Comparison of ENCODE assay signal across 20 cellular contexts in the genomic region with DNA sequence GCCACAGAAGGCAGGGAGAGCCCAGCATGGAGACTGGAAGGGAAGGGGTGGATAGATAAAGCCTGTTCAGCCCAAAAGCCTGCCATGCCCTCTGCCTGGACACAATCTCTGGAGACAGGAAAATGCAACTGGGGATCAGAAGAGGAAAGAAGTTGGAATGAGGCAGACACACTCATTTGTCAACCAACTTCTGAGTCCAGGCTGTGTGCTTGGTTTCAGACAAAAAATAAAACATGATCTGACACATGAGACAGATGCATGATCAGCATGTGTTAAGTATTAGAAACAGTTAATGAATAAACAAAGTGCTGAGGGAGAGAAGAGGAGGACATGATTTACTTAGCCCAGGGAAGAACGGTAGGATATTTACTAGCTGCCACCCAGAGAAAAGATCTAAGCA. TPM values are rescaled to one million over a fixed set of nuclear protein-coding genes. Genes with fewer than 3 reads are reported as not detected.
A peak's percentile ranks its signal among the peaks of the same experiment; 100 is the strongest.
DNase-seq lines count a peak whose midpoint lies in the region; ATAC-seq, FAIRE-seq and TF ChIP-seq lines count a peak whose summit lies in the region.
"Had no signal": no experiment of that assay in that cellular context is flagged by ENCODE, and none has a peak within 500 bp of the region (broad histone marks: within the 10 kb centered on the region; RNA-seq: fewer than 3 reads in every experiment).

No MANE protein-coding gene starts in this region.

- FAIRE-seq in H1 (lab: Jason Lieb, UNC) = no peak
- FAIRE-seq: frontal cortex, H54, islet of Langerhans had no signal

- no peak overlapping the region for H2BK5ac ChIP-seq in H1 (ENCODE audit: low read depth, low read length)

- peaks cover 9 to 27% (median 24%) of the 10 kb centered on the region in 4 experiments; a peak in 6 of 8 replicates for H3K36me3 ChIP-seq in H1 (ENCODE audit: control insufficient read depth in 2 of 4, insufficient read depth in 4 of 4, low read length in 3 of 4)
- H3K36me3 ChIP-seq in suprapubic skin = peaks cover 18% of the 10 kb centered on the region

- no peak overlapping the region for H3K9ac ChIP-seq in H1 (replicated peaks in 1 of 4; ENCODE audit: extremely low read depth in 1 of 4, low read depth in 3 of 4, low read length in 3 of 4)
- H3K9ac ChIP-seq: BLaER1 had no signal

- H2BK20ac ChIP-seq in H1 (ENCODE audit: low read length) = no peak overlapping the region

- no peak overlapping the region for H2BK12ac ChIP-seq in H1 (ENCODE audit: low read depth, low read length)

- no peak overlapping the region for H3K56ac ChIP-seq in H1 (replicated peaks; ENCODE audit: insufficient read length, low read depth, low read length)

- no peak overlapping the region for H3K14ac ChIP-seq in H1 (ENCODE audit: insufficient read length)

- no peak overlapping the region for H4K5ac ChIP-seq in H1 (ENCODE audit: insufficient read length, low read depth, low read length)

- 100% methylated on average over 1 of the region's 1 CpG; no CpG with 5 or more reads in 1 of the 2 experiments for WGBS in H1 (ENCODE audit: extremely low coverage in 1 of 2, insufficient coverage in 1 of 2, insufficient read length in 1 of 2, insufficient replicate concordance in 2 of 2, low coverage in 1 of 2, low lambda C conversion rate in 2 of 2, missing lambda C conversion rate in 1 of 2), 2 experiments
- 32% methylated on average over 1 of the region's 1 CpG for WGBS in suprapubic skin

- no peak overlapping the region for H3K4me3 ChIP-seq in H1 (ENCODE audit: extremely low read depth in 1 of 4, insufficient read depth in 2 of 4, low read depth in 3 of 4, low read length in 4 of 4)
- H3K4me3 ChIP-seq in suprapubic skin = peak overlapping the region; percentile 35
- H3K4me3 ChIP-seq: BLaER1 had no signal

- no peak for TF ChIP-seq CTCF in HFFc6 (IDR thresholded peaks at IDR 0.05)
- TF ChIP-seq CTCF in H1 (IDR thresholded peaks at IDR 0.05; ENCODE audit: control extremely low read depth in 1 of 3, insufficient read depth in 1 of 3, low read depth in 1 of 3, low read length in 3 of 3) = no peak
- TF ChIP-seq CTCF in mesothelial cell of epicardium (IDR thresholded peaks at IDR 0.05; ENCODE audit: unreplicated experiment) = no peak
- no peak for TF ChIP-seq CTCF in suprapubic skin (IDR thresholded peaks at IDR 0.05)

- H3K4me2 ChIP-seq in H1 (ENCODE audit: insufficient read depth in 1 of 2, low read depth in 2 of 2, low read length in 2 of 2) = peak overlapping the region in 1 of 2 experiments; percentile 1; a peak in 1 of 4 replicates
- H3K4me2 ChIP-seq: BLaER1 had no signal

- no peak overlapping the region for H2BK120ac ChIP-seq in H1 (replicated peaks; ENCODE audit: low read depth, low read length)

- H3K36me3 Mint-ChIP-seq in HFFc6 (ENCODE audit: low read depth) (peaks cover 12% of the 10 kb centered on the region), mesothelial cell of epicardium (peaks cover 6% of the 10 kb centered on the region)
- peaks cover 19% of the 10 kb centered on the region for H3K36me3 Mint-ChIP-seq in activated T-helper 2 cell treated with anti-CD3 and anti-CD28 coated beads, Interferon-gamma antibody, Interleukin-2, Interleukin-4, amounts not matched to agents 10 μg/mL and 5 μg/mL and 100 μg/mL, durations not matched to agents 14 hours and 24 hours and 36 hours (ENCODE audit: low read depth)
- peaks cover 16% of the 10 kb centered on the region for H3K36me3 Mint-ChIP-seq in activated CD8-positive, alpha-beta T cell treated with anti-CD3 and anti-CD28 coated beads, Interleukin-2, amount 10 ng/mL, durations not matched to agents 7 days and 5 days (ENCODE audit: low read depth)
- H3K36me3 Mint-ChIP-seq: IgD-negative memory B cell had no signal

- no peak overlapping the region for H2BK15ac ChIP-seq in H1 (ENCODE audit: low read length)

- no peaks in the 10 kb centered on the region for H3K79me1 ChIP-seq in H1 (ENCODE audit: low read depth, low read length)

- POLR2A ChIA-PET in H1 (lab: Charles Lee; ENCODE audit: partially characterized antibody) = interaction anchor here (0.7 to 61.4 kb wide), 4 partner anchors 18 to 296 kb away, joined by 3 to 2041 read pairs (median 10); partner anchors contain the start of genes BSCL2, C11orf98, CSKMT and GANAB
- POLR2A ChIA-PET in activated CD8-positive, alpha-beta T cell treated with anti-CD3 and anti-CD28 coated beads, Interleukin-2, amount 10 ng/mL, durations not matched to agents 7 days and 5 days (lab: Charles Lee) = interaction anchor here (1.6 to 2.2 kb wide), 3 partner anchors 8 to 152 kb away, joined by 4 to 7 read pairs (median 6); partner anchors contain the start of genes C11orf98 and CSKMT

- H3K9me3 ChIP-seq in H1 (ENCODE audit: insufficient read depth in 2 of 2, low read depth in 1 of 2, low read length in 1 of 2) = no peaks in the 10 kb centered on the region
- H3K9me3 ChIP-seq in suprapubic skin = no peaks in the 10 kb centered on the region
- H3K9me3 ChIP-seq: BLaER1 had no signal

- no peaks in the 10 kb centered on the region; the same call in none of the 2 replicates for H3K27me3 Mint-ChIP-seq in HFFc6 (ENCODE audit: insufficient read depth)
- no peaks in the 10 kb centered on the region for H3K27me3 Mint-ChIP-seq in mesothelial cell of epicardium (ENCODE audit: low read depth)
- H3K27me3 Mint-ChIP-seq in activated T-helper 2 cell treated with anti-CD3 and anti-CD28 coated beads, Interferon-gamma antibody, Interleukin-2, Interleukin-4, amounts not matched to agents 10 μg/mL and 5 μg/mL and 100 μg/mL, durations not matched to agents 14 hours and 24 hours and 36 hours (ENCODE audit: low read depth) = peaks cover 6% of the 10 kb centered on the region
- H3K27me3 Mint-ChIP-seq in activated CD8-positive, alpha-beta T cell treated with anti-CD3 and anti-CD28 coated beads, Interleukin-2, amount 10 ng/mL, durations not matched to agents 7 days and 5 days (ENCODE audit: low read depth) = peaks cover 10% of the 10 kb centered on the region

- peaks cover 21% of the 10 kb centered on the region for H3K4me1 Mint-ChIP-seq in HFFc6 (ENCODE audit: low read depth)
- H3K4me1 Mint-ChIP-seq in mesothelial cell of epicardium = peaks cover 14% of the 10 kb centered on the region
- H3K4me1 Mint-ChIP-seq in activated T-helper 2 cell treated with anti-CD3 and anti-CD28 coated beads, Interferon-gamma antibody, Interleukin-2, Interleukin-4, amounts not matched to agents 10 μg/mL and 5 μg/mL and 100 μg/mL, durations not matched to agents 14 hours and 24 hours and 36 hours (ENCODE audit: low read depth) = no peaks in the 10 kb centered on the region
- H3K4me1 Mint-ChIP-seq in activated CD8-positive, alpha-beta T cell treated with anti-CD3 and anti-CD28 coated beads, Interleukin-2, amount 10 ng/mL, durations not matched to agents 7 days and 5 days (ENCODE audit: low read depth) = no peaks in the 10 kb centered on the region
- H3K4me1 Mint-ChIP-seq: activated CD4-positive, alpha-beta memory T cell treated with anti-CD3 and anti-CD28 coated beads, Interleukin-2, amount 10 ng/mL, durations not matched to agents 7 days and 5 days; naive thymus-derived CD4-positive, alpha-beta T cell had no signal

- H3K23me2 ChIP-seq in H1 (ENCODE audit: low read depth, low read length) = no peaks in the 10 kb centered on the region

- H4K91ac ChIP-seq in H1 (replicated peaks; ENCODE audit: insufficient read length, low read length) = no peak overlapping the region

- ATAC-seq in activated CD8-positive, alpha-beta T cell treated with anti-CD3 and anti-CD28 coated beads, Interleukin-2, amount 10 ng/mL, durations not matched to agents 7 days and 5 days = no peak
- ATAC-seq: naive thymus-derived CD4-positive, alpha-beta T cell had no signal

- H3K9me3 Mint-ChIP-seq in HFFc6 (no peaks in the 10 kb centered on the region), mesothelial cell of epicardium (no peaks in the 10 kb centered on the region)
- H3K9me3 Mint-ChIP-seq in activated T-helper 2 cell treated with anti-CD3 and anti-CD28 coated beads, Interferon-gamma antibody, Interleukin-2, Interleukin-4, amounts not matched to agents 10 μg/mL and 5 μg/mL and 100 μg/mL, durations not matched to agents 14 hours and 24 hours and 36 hours = no peaks in the 10 kb centered on the region
- H3K9me3 Mint-ChIP-seq in activated CD8-positive, alpha-beta T cell treated with anti-CD3 and anti-CD28 coated beads, Interleukin-2, amount 10 ng/mL, durations not matched to agents 7 days and 5 days (ENCODE audit: insufficient read depth) = no peaks in the 10 kb centered on the region
- H3K9me3 Mint-ChIP-seq: activated CD4-positive, alpha-beta memory T cell treated with anti-CD3 and anti-CD28 coated beads, Interleukin-2, amount 10 ng/mL, durations not matched to agents 7 days and 5 days; IgD-negative memory B cell; naive thymus-derived CD4-positive, alpha-beta T cell had no signal

- H3K27ac ChIP-seq in H1 (ENCODE audit: low read depth, low read length) (no peak overlapping the region), suprapubic skin (peak overlapping the region; percentile 57)
- H3K27ac ChIP-seq: BLaER1 had no signal

- peak overlapping the region; percentile 88; the same call in 1 of the 2 replicates for H4K8ac ChIP-seq in H1 (ENCODE audit: extremely low read depth, insufficient read depth, low read length)

- no peak for TF ChIP-seq POLR2A in H1 (IDR thresholded peaks at IDR 0.05; ENCODE audit: control extremely low read depth in 1 of 2, low read depth in 2 of 2, low read length in 2 of 2)
- no peak for TF ChIP-seq POLR2A in suprapubic skin (IDR thresholded peaks at IDR 0.05)

- TF ChIP-seq EP300 in H1 (IDR thresholded peaks at IDR 0.05; ENCODE audit: borderline replicate concordance in 1 of 2, low read depth in 2 of 2, low read length in 2 of 2) (no peak), suprapubic skin (IDR thresholded peaks at IDR 0.05) (no peak)

- CTCF ChIA-PET in H1 (lab: Charles Lee; ENCODE audit: partially characterized antibody) = interaction anchor here (0.6 to 4.8 kb wide), 6 partner anchors 11 to 293 kb away, joined by 3 to 35 read pairs (median 4); partner anchors contain the start of genes BSCL2, GNG3, LBHD1 and UQCC3
- CTCF ChIA-PET in activated CD8-positive, alpha-beta T cell treated with anti-CD3 and anti-CD28 coated beads, Interleukin-2, amount 10 ng/mL, durations not matched to agents 7 days and 5 days (lab: Charles Lee) = interaction anchor here (0.7 to 3.6 kb wide), 6 partner anchors 8 to 96 kb away, joined by 3 to 24 read pairs (median 4); partner anchors contain the start of genes C11orf98, CSKMT, LBHD1 and TUT1

- DNase-seq in HFFc6 (no peak), H1 (ENCODE audit: low read depth in 1 of 2, low spot score in 2 of 2) (no peak), mesothelial cell of epicardium (ENCODE audit: low spot score in 2 of 2, unreplicated experiment in 2 of 2) (no peak), suprapubic skin (ENCODE audit: low spot score in 2 of 2) (no peak), NCI-H2081 (lab: John Stamatoyannopoulos, UW) (no peak)
- DNase-seq in activated T-helper 2 cell treated with anti-CD3 and anti-CD28 coated beads, Interferon-gamma antibody, Interleukin-2, Interleukin-4, amounts not matched to agents 10 μg/mL and 5 μg/mL and 100 μg/mL, durations not matched to agents 14 hours and 24 hours and 36 hours (ENCODE audit: low spot score) = no peak
- DNase-seq in activated CD8-positive, alpha-beta T cell treated with anti-CD3 and anti-CD28 coated beads, Interleukin-2, amount 10 ng/mL, durations not matched to agents 7 days and 5 days = no peak
- DNase-seq: activated CD4-positive, alpha-beta memory T cell treated with anti-CD3 and anti-CD28 coated beads, Interleukin-2, amount 10 ng/mL, durations not matched to agents 7 days and 5 days; amniotic stem cell; dermis blood vessel endothelial cell; DMS79; naive thymus-derived CD4-positive, alpha-beta T cell; NCI-H1436; NCI-H446 treated with DMSO at 0.1 percent for 48 hours; stimulated activated naive CD4-positive, alpha-beta T cell had no signal

- intact Hi-C loops in activated T-helper 2 cell treated with anti-CD3 and anti-CD28 coated beads, Interferon-gamma antibody, Interleukin-2, Interleukin-4, amounts not matched to agents 10 μg/mL and 5 μg/mL and 100 μg/mL, durations not matched to agents 14 hours and 24 hours and 36 hours (cut with micrococcal nuclease) = no loop called here

- no peaks in the 10 kb centered on the region for H3K79me2 ChIP-seq in H1 (ENCODE audit: control insufficient read depth in 1 of 2, insufficient read depth in 2 of 2, low read length in 2 of 2)

- H2AFZ ChIP-seq in H1 (ENCODE audit: low read length) = no peak overlapping the region

- no peak overlapping the region for H3K18ac ChIP-seq in H1 (ENCODE audit: extremely low read depth, low read length)

- H3K4me3 Mint-ChIP-seq in HFFc6 (peak overlapping the region; percentile 24; the same call in 1 of the 2 replicates), mesothelial cell of epicardium (no peak overlapping the region)
- no peak overlapping the region for H3K4me3 Mint-ChIP-seq in activated T-helper 2 cell treated with anti-CD3 and anti-CD28 coated beads, Interferon-gamma antibody, Interleukin-2, Interleukin-4, amounts not matched to agents 10 μg/mL and 5 μg/mL and 100 μg/mL, durations not matched to agents 14 hours and 24 hours and 36 hours (ENCODE audit: low read depth)
- H3K4me3 Mint-ChIP-seq in activated CD8-positive, alpha-beta T cell treated with anti-CD3 and anti-CD28 coated beads, Interleukin-2, amount 10 ng/mL, durations not matched to agents 7 days and 5 days = no peak overlapping the region
- H3K4me3 Mint-ChIP-seq: activated CD4-positive, alpha-beta memory T cell treated with anti-CD3 and anti-CD28 coated beads, Interleukin-2, amount 10 ng/mL, durations not matched to agents 7 days and 5 days; IgD-negative memory B cell; naive thymus-derived CD4-positive, alpha-beta T cell had no signal

- no peak overlapping the region for H3K23ac ChIP-seq in H1 (ENCODE audit: insufficient read length)

- no peak for TF ChIP-seq RAD21 in H1 (IDR thresholded peaks at IDR 0.05 in 1 of 2, conservative IDR thresholded peaks at IDR 0.05 in 1 of 2; ENCODE audit: low read depth in 2 of 2, low read length in 2 of 2)

- H3K4ac ChIP-seq in H1 (replicated peaks; ENCODE audit: insufficient read length, low read depth, low read length) = no peak overlapping the region

- H3K4me1 ChIP-seq in H1 (replicated peaks in 1 of 4; ENCODE audit: control insufficient read depth in 3 of 4, insufficient read depth in 4 of 4, low read length in 3 of 4) = peaks cover 0 to 4% (median 0%) of the 10 kb centered on the region in 4 experiments; a peak in 2 of 7 replicates
- H3K4me1 ChIP-seq in suprapubic skin = peaks cover 26% of the 10 kb centered on the region
- H3K4me1 ChIP-seq: BLaER1 had no signal

- peaks cover 0 to 6% of the 10 kb centered on the region in 2 experiments for H4K20me1 ChIP-seq in H1 (replicated peaks in 1 of 2; ENCODE audit: control insufficient read depth in 1 of 2, insufficient read depth in 2 of 2, low read length in 2 of 2)
- H4K20me1 ChIP-seq: BLaER1 had no signal

- H3K27ac Mint-ChIP-seq in HFFc6 (peak overlapping the region; percentile 22; the same call in 1 of the 2 replicates), mesothelial cell of epicardium (peak overlapping the region; percentile 78)
- H3K27ac Mint-ChIP-seq in activated T-helper 2 cell treated with anti-CD3 and anti-CD28 coated beads, Interferon-gamma antibody, Interleukin-2, Interleukin-4, amounts not matched to agents 10 μg/mL and 5 μg/mL and 100 μg/mL, durations not matched to agents 14 hours and 24 hours and 36 hours = no peak overlapping the region
- no peak overlapping the region for H3K27ac Mint-ChIP-seq in activated CD8-positive, alpha-beta T cell treated with anti-CD3 and anti-CD28 coated beads, Interleukin-2, amount 10 ng/mL, durations not matched to agents 7 days and 5 days
- H3K27ac Mint-ChIP-seq: activated CD4-positive, alpha-beta memory T cell treated with anti-CD3 and anti-CD28 coated beads, Interleukin-2, amount 10 ng/mL, durations not matched to agents 7 days and 5 days; IgD-negative memory B cell had no signal

- H2AK5ac ChIP-seq in H1 (ENCODE audit: low read depth, low read length) = no peak overlapping the region

- H3K27me3 ChIP-seq in H1 (replicated peaks in 1 of 4; ENCODE audit: control insufficient read depth in 3 of 4, extremely low read depth in 1 of 4, insufficient read depth in 3 of 4, low read length in 3 of 4) (no peaks in the 10 kb centered on the region), suprapubic skin (peaks cover 3% of the 10 kb centered on the region)
- H3K27me3 ChIP-seq: BLaER1 had no signal

RNA-seq across cellular contexts. Expression of gene LRRN4CL, which starts 0.8 kb away (rescaled TPM):
- 1 to 10 TPM; 1.2 to 4.0 (median 1.4) TPM for total RNA-seq in HFFc6 (2021; fragmentation: NEBNext Ultra II Directional; extraction: Animal tissue kit (Norgen Biotek cat#: 25700))
- total RNA-seq in H1 (2021; fragmentation: NEBNext Ultra II Directional; extraction: Animal tissue kit (Norgen Biotek cat#: 25700)) = 0.26 TPM in 1 of 2 replicates, not detected in the other
- polyA plus RNA-seq in H1 (2011; rRNA removed) = 0.03 and 0.05 TPM in 2 replicates
- polyA plus RNA-seq in H1 (2011; cell fraction: cytosol; rRNA removed) = 0.05 TPM
- 0.26 TPM for polyA plus RNA-seq in H1 (2011; cell fraction: nucleus; rRNA removed)
- polyA plus RNA-seq in H1 (2012, experiment 1 of 2) = 0.07 TPM in 2 of 4 replicates, not detected in the others
- 0.05 TPM for polyA plus RNA-seq in H1 (2012, experiment 2 of 2)
- 0.14 TPM for polyA plus RNA-seq in H1 (2013, experiment 1 of 2)
- 0.13 TPM for polyA plus RNA-seq in H1 (2013, experiment 2 of 2)
- polyA minus RNA-seq in H1 (2011; rRNA and poly(A)+ RNA removed) = 0.15 and 0.16 TPM in 2 replicates
- polyA minus RNA-seq in H1 (2011; cell fraction: cytosol; rRNA and poly(A)+ RNA removed) = not detected
- polyA minus RNA-seq in H1 (2011; cell fraction: nucleus; rRNA and poly(A)+ RNA removed) = 1.00 TPM
- total RNA-seq in mesothelial cell of epicardium = 1.6 to 2.3 TPM (median 1.7 TPM) in 3 replicates
- total RNA-seq in suprapubic skin = 1 to 10 TPM; 3.3 to 7.6 (median 5.9) TPM
- 0.18 and 0.23 TPM in 2 replicates for total RNA-seq in activated T-helper 2 cell treated with anti-CD3 and anti-CD28 coated beads, Interferon-gamma antibody, Interleukin-2, Interleukin-4, amounts not matched to agents 10 μg/mL and 5 μg/mL and 100 μg/mL, durations not matched to agents 14 hours and 24 hours and 36 hours
- under 1 TPM; 0.21 to 0.34 TPM for total RNA-seq in activated CD8-positive, alpha-beta T cell treated with anti-CD3 and anti-CD28 coated beads, Interleukin-2, amount 10 ng/mL, durations not matched to agents 7 days and 5 days
- polyA plus RNA-seq: IgD-negative memory B cell; naive thymus-derived CD4-positive, alpha-beta T cell had no signal

RNA-seq across cellular contexts. Expression of gene UBXN1, which starts 9.6 kb away (rescaled TPM):
- total RNA-seq in HFFc6 (2021; fragmentation: NEBNext Ultra II Directional; extraction: Animal tissue kit (Norgen Biotek cat#: 25700)) = 100 to 1,000 TPM in 3 of 6 experiments, 10 to 100 TPM in 3; 85.2 to 114 (median 96.5) TPM
- 104 and 114 TPM in 2 replicates for total RNA-seq in H1 (2021; fragmentation: NEBNext Ultra II Directional; extraction: Animal tissue kit (Norgen Biotek cat#: 25700))
- polyA plus RNA-seq in H1 (2011; rRNA removed) = 78.6 and 126 TPM in 2 replicates
- polyA plus RNA-seq in H1 (2011; cell fraction: cytosol; rRNA removed) = 175 TPM
- polyA plus RNA-seq in H1 (2011; cell fraction: nucleus; rRNA removed) = 134 TPM
- polyA plus RNA-seq in H1 (2012, experiment 1 of 2) = 93.9 to 156 TPM (median 146 TPM) in 4 replicates
- polyA plus RNA-seq in H1 (2012, experiment 2 of 2) = 174 TPM
- 99.6 TPM for polyA plus RNA-seq in H1 (2013, experiment 1 of 2)
- polyA plus RNA-seq in H1 (2013, experiment 2 of 2) = 95.6 TPM
- polyA minus RNA-seq in H1 (2011; rRNA and poly(A)+ RNA removed) = 27.2 and 28.9 TPM in 2 replicates
- polyA minus RNA-seq in H1 (2011; cell fraction: cytosol; rRNA and poly(A)+ RNA removed) = 48.2 TPM
- polyA minus RNA-seq in H1 (2011; cell fraction: nucleus; rRNA and poly(A)+ RNA removed) = 49.5 TPM
- 112 to 119 TPM (median 118 TPM) in 3 replicates for total RNA-seq in mesothelial cell of epicardium
- 100 to 1,000 TPM; 125 to 194 (median 143) TPM for total RNA-seq in suprapubic skin
- total RNA-seq in activated T-helper 2 cell treated with anti-CD3 and anti-CD28 coated beads, Interferon-gamma antibody, Interleukin-2, Interleukin-4, amounts not matched to agents 10 μg/mL and 5 μg/mL and 100 μg/mL, durations not matched to agents 14 hours and 24 hours and 36 hours = 119 and 127 TPM in 2 replicates
- 100 to 1,000 TPM; 107 to 118 TPM for total RNA-seq in activated CD8-positive, alpha-beta T cell treated with anti-CD3 and anti-CD28 coated beads, Interleukin-2, amount 10 ng/mL, durations not matched to agents 7 days and 5 days

RNA-seq across cellular contexts. Expression of gene LBHD1, which starts 16.4 kb away (rescaled TPM):
- total RNA-seq in HFFc6 (2021; fragmentation: NEBNext Ultra II Directional; extraction: Animal tissue kit (Norgen Biotek cat#: 25700)) = 1 to 10 TPM; 2.8 to 4.5 (median 3.7) TPM
- 3.6 and 5.2 TPM in 2 replicates for total RNA-seq in H1 (2021; fragmentation: NEBNext Ultra II Directional; extraction: Animal tissue kit (Norgen Biotek cat#: 25700))
- 2.3 and 2.8 TPM in 2 replicates for polyA plus RNA-seq in H1 (2011; rRNA removed)
- 2.5 TPM for polyA plus RNA-seq in H1 (2011; cell fraction: cytosol; rRNA removed)
- polyA plus RNA-seq in H1 (2011; cell fraction: nucleus; rRNA removed) = 5.8 TPM
- polyA plus RNA-seq in H1 (2012, experiment 1 of 2) = 3.3 to 4.0 TPM (median 3.6 TPM) in 4 replicates
- polyA plus RNA-seq in H1 (2012, experiment 2 of 2) = 2.7 TPM
- 3.2 TPM for polyA plus RNA-seq in H1 (2013, experiment 1 of 2)
- 2.7 TPM for polyA plus RNA-seq in H1 (2013, experiment 2 of 2)
- polyA minus RNA-seq in H1 (2011; rRNA and poly(A)+ RNA removed) = 2.8 and 3.6 TPM in 2 replicates
- 3.4 TPM for polyA minus RNA-seq in H1 (2011; cell fraction: cytosol; rRNA and poly(A)+ RNA removed)
- 9.8 TPM for polyA minus RNA-seq in H1 (2011; cell fraction: nucleus; rRNA and poly(A)+ RNA removed)
- total RNA-seq in mesothelial cell of epicardium = 8.3 to 11.6 TPM (median 9.8 TPM) in 3 replicates
- 1 to 10 TPM; 1.7 to 8.7 (median 3.3) TPM for total RNA-seq in suprapubic skin
- 21.4 and 21.7 TPM in 2 replicates for total RNA-seq in activated T-helper 2 cell treated with anti-CD3 and anti-CD28 coated beads, Interferon-gamma antibody, Interleukin-2, Interleukin-4, amounts not matched to agents 10 μg/mL and 5 μg/mL and 100 μg/mL, durations not matched to agents 14 hours and 24 hours and 36 hours
- total RNA-seq in activated CD8-positive, alpha-beta T cell treated with anti-CD3 and anti-CD28 coated beads, Interleukin-2, amount 10 ng/mL, durations not matched to agents 7 days and 5 days = 10 to 100 TPM; 22.3 to 25.0 TPM

RNA-seq across cellular contexts. Expression of gene UQCC3, which starts 17.0 kb away (rescaled TPM):
- 10 to 100 TPM in 5 of 6 experiments, 1 to 10 TPM in 1; 9.8 to 14.2 (median 11.3) TPM for total RNA-seq in HFFc6 (2021; fragmentation: NEBNext Ultra II Directional; extraction: Animal tissue kit (Norgen Biotek cat#: 25700))
- total RNA-seq in H1 (2021; fragmentation: NEBNext Ultra II Directional; extraction: Animal tissue kit (Norgen Biotek cat#: 25700)) = 14.2 and 15.2 TPM in 2 replicates
- polyA plus RNA-seq in H1 (2011; rRNA removed) = 15.7 and 27.9 TPM in 2 replicates
- polyA plus RNA-seq in H1 (2011; cell fraction: cytosol; rRNA removed) = 27.4 TPM
- polyA plus RNA-seq in H1 (2011; cell fraction: nucleus; rRNA removed) = 15.1 TPM
- polyA plus RNA-seq in H1 (2012, experiment 1 of 2) = 9.2 to 17.6 TPM (median 14.6 TPM) in 4 replicates
- polyA plus RNA-seq in H1 (2012, experiment 2 of 2) = 6.8 TPM
- polyA plus RNA-seq in H1 (2013, experiment 1 of 2) = 13.2 TPM
- polyA plus RNA-seq in H1 (2013, experiment 2 of 2) = 15.4 TPM
- 2.3 and 2.7 TPM in 2 replicates for polyA minus RNA-seq in H1 (2011; rRNA and poly(A)+ RNA removed)
- polyA minus RNA-seq in H1 (2011; cell fraction: cytosol; rRNA and poly(A)+ RNA removed) = 5.5 TPM
- polyA minus RNA-seq in H1 (2011; cell fraction: nucleus; rRNA and poly(A)+ RNA removed) = 9.4 TPM
- total RNA-seq in mesothelial cell of epicardium (7.3 to 8.4 TPM (median 8.0 TPM) in 3 replicates), suprapubic skin (10 to 100 TPM in 2 of 4 donors, 1 to 10 TPM in 2; 9.1 to 12.4 (median 9.8) TPM)
- 8.0 and 9.5 TPM in 2 replicates for total RNA-seq in activated T-helper 2 cell treated with anti-CD3 and anti-CD28 coated beads, Interferon-gamma antibody, Interleukin-2, Interleukin-4, amounts not matched to agents 10 μg/mL and 5 μg/mL and 100 μg/mL, durations not matched to agents 14 hours and 24 hours and 36 hours
- 1 to 10 TPM; 7.5 TPM for total RNA-seq in activated CD8-positive, alpha-beta T cell treated with anti-CD3 and anti-CD28 coated beads, Interleukin-2, amount 10 ng/mL, durations not matched to agents 7 days and 5 days

RNA-seq across cellular contexts. Expression of gene BSCL2, which starts 18.7 kb away (rescaled TPM):
- total RNA-seq in HFFc6 (2021; fragmentation: NEBNext Ultra II Directional; extraction: Animal tissue kit (Norgen Biotek cat#: 25700)) = 10 to 100 TPM; 50.7 to 67.4 (median 56.8) TPM
- total RNA-seq in H1 (2021; fragmentation: NEBNext Ultra II Directional; extraction: Animal tissue kit (Norgen Biotek cat#: 25700)) = 59.5 and 73.7 TPM in 2 replicates
- polyA plus RNA-seq in H1 (2011; rRNA removed) = 264 and 286 TPM in 2 replicates
- 123 TPM for polyA plus RNA-seq in H1 (2011; cell fraction: cytosol; rRNA removed)
- polyA plus RNA-seq in H1 (2011; cell fraction: nucleus; rRNA removed) = 173 TPM
- polyA plus RNA-seq in H1 (2012, experiment 1 of 2) = 70.0 to 120 TPM (median 108 TPM) in 4 replicates
- 184 TPM for polyA plus RNA-seq in H1 (2012, experiment 2 of 2)
- 89.2 TPM for polyA plus RNA-seq in H1 (2013, experiment 1 of 2)
- 99.4 TPM for polyA plus RNA-seq in H1 (2013, experiment 2 of 2)
- polyA minus RNA-seq in H1 (2011; rRNA and poly(A)+ RNA removed) = 159 and 168 TPM in 2 replicates
- polyA minus RNA-seq in H1 (2011; cell fraction: cytosol; rRNA and poly(A)+ RNA removed) = 39.3 TPM
- 59.6 TPM for polyA minus RNA-seq in H1 (2011; cell fraction: nucleus; rRNA and poly(A)+ RNA removed)
- total RNA-seq in mesothelial cell of epicardium (56.9 to 61.4 TPM (median 58.3 TPM) in 3 replicates), suprapubic skin (10 to 100 TPM; 28.9 to 76.3 (median 59.3) TPM)
- total RNA-seq in activated T-helper 2 cell treated with anti-CD3 and anti-CD28 coated beads, Interferon-gamma antibody, Interleukin-2, Interleukin-4, amounts not matched to agents 10 μg/mL and 5 μg/mL and 100 μg/mL, durations not matched to agents 14 hours and 24 hours and 36 hours = 28.7 and 32.8 TPM in 2 replicates
- total RNA-seq in activated CD8-positive, alpha-beta T cell treated with anti-CD3 and anti-CD28 coated beads, Interleukin-2, amount 10 ng/mL, durations not matched to agents 7 days and 5 days = 10 to 100 TPM; 30.3 to 39.9 TPM

Comparison
In these comparisons a context has a peak if more than half of its experiments do, and no peak if none do; other contexts are left out.
1. H3K27ac Mint-ChIP-seq: peak in HFFc6 (single experiment) and mesothelial cell of epicardium (single experiment); none in activated T-helper 2 cell treated with anti-CD3 and anti-CD28 coated beads, Interferon-gamma antibody, Interleukin-2, Interleukin-4, amounts not matched to agents 10 μg/mL and 5 μg/mL and 100 μg/mL, durations not matched to agents 14 hours and 24 hours and 36 hours (single experiment) and activated CD8-positive, alpha-beta T cell treated with anti-CD3 and anti-CD28 coated beads, Interleukin-2, amount 10 ng/mL, durations not matched to agents 7 days and 5 days (single experiment).